Comparison of ENCODE assay signal across 19 cellular contexts in the genomic region with DNA sequence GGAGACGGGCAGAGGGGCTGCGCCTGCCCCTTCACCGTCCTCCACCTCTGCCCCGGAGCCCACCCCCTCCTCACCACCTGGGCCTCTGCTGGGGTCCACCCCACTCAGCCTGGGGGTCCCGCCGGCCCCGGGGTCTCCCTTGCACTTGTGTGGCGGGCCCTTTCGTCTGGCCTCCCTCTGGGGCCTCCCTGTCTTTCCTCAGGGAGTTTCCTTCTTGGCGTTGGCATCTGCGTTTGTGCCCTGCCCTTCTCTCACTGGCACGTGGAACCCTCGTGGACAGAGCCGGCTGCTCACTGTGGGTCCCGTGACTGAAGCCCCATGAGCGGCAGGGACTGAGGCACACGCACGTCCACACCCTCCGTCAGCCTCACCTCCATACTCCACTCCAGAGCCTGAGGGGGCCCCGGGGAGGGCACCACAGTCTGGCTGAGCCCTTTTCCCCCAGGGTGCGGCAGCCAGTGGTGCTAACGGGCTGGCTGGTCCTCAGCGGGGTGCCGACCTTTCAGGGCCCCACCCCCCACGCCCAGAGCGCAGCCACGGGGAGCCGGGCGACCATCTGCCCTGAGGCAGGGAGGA.
"Had no signal": no experiment of that assay in that cellular context is flagged by ENCODE, and none has a peak within 500 bp of the region (broad histone marks: within the 10 kb centered on the region; RNA-seq: fewer than 3 reads in every experiment).

No MANE protein-coding gene starts in this region.

- H3K4me3 ChIP-seq: ascending aorta, ovary, right lobe of liver, skin epidermis, thoracic aorta had no signal

- H3K27me3 Mint-ChIP-seq: activated CD4-positive, alpha-beta memory T cell treated with anti-CD3 and anti-CD28 coated beads, Interleukin-2, amount 10 ng/mL, durations not matched to agents 7 days and 5 days; naive B cell; type B pancreatic cell had no signal

- H3K4me1 Mint-ChIP-seq: activated CD4-positive, alpha-beta memory T cell treated with anti-CD3 and anti-CD28 coated beads, Interleukin-2, amount 10 ng/mL, durations not matched to agents 7 days and 5 days; naive B cell; neural crest cell had no signal

- H3K27ac ChIP-seq: ascending aorta, brain microvascular endothelial cell, ovary, right lobe of liver, thoracic aorta had no signal

- H3K36me3 ChIP-seq: brain microvascular endothelial cell, ovary, right lobe of liver, thoracic aorta had no signal

- H3K27me3 ChIP-seq: ascending aorta, brain microvascular endothelial cell, ovary, right lobe of liver had no signal

- ATAC-seq: activated naive CD4-positive, alpha-beta T cell treated with anti-CD3 and anti-CD28 coated beads, Interleukin-2, amount 50 U/mL, for 72 hours had no signal

- H3K4me3 Mint-ChIP-seq: activated CD4-positive, alpha-beta memory T cell treated with anti-CD3 and anti-CD28 coated beads, Interleukin-2, amount 10 ng/mL, durations not matched to agents 7 days and 5 days; naive B cell; neural crest cell; T-helper 1 cell treated with Interleukin-12 subunit alpha and Interleukin-12 subunit beta and Interleukin-4 antibody, amounts not matched to agents 30 μg/mL and 1 μg/mL, for 36 hours; type B pancreatic cell had no signal

- H3K4me1 ChIP-seq: ascending aorta, right lobe of liver had no signal

- H3K27ac Mint-ChIP-seq: activated CD4-positive, alpha-beta memory T cell treated with anti-CD3 and anti-CD28 coated beads, Interleukin-2, amount 10 ng/mL, durations not matched to agents 7 days and 5 days; activated naive CD4-positive, alpha-beta T cell treated with anti-CD3 and anti-CD28 coated beads, Interleukin-2, amount 50 U/mL, for 72 hours; naive B cell; T-helper 1 cell treated with Interleukin-12 subunit alpha and Interleukin-12 subunit beta and Interleukin-4 antibody, amounts not matched to agents 30 μg/mL and 1 μg/mL, for 36 hours; type B pancreatic cell had no signal

- DNase-seq: activated CD4-positive, alpha-beta memory T cell treated with anti-CD3 and anti-CD28 coated beads, Interleukin-2, amount 10 ng/mL, durations not matched to agents 7 days and 5 days; activated CD4-positive, alpha-beta T cell treated with anti-CD3 and anti-CD28 coated beads for 48 hours; activated CD4-positive, CD25-positive, alpha-beta regulatory T cell; activated T-cell treated with anti-CD3 and anti-CD28 coated beads, Interleukin-2, amount 50 U/mL, for 1 hour; brain microvascular endothelial cell; central memory CD4-positive, alpha-beta T cell; effector memory CD4-positive, alpha-beta T cell; mesendoderm; naive B cell; ovary; right lobe of liver; stimulated activated naive CD4-positive, alpha-beta T cell had no signal

- H3K9me3 ChIP-seq: ovary had no signal
